In the genomic region with DNA sequence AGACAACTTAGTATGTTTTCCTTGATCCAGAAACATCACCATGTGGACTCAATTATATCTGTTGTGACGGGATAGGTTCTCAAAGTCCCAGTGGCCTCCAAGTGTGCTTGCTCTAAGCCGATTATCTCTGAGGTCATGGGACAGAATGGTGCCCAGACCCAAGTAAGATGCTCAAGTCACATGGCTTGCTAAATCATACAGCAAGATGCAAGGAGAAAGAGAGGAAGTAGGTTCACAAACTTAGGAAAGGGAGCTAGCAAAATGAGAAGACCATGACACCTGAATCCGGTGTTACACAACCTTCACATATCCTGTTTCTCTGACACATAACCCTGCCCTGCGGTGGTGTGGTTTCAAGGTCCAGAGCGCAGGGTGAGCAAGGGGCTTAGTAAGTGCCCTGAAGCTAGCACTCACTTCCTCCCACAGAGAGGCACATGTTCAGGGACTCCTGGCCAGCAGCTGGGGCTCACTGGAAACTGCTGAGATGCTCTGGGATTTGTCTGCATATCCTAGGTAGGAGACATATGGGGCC, we compare ENCODE assay signal across 9 cellular contexts.
DNase-seq lines count a peak whose midpoint lies in the region; ATAC-seq, FAIRE-seq and TF ChIP-seq lines count a peak whose summit lies in the region.
"Had no signal": no experiment of that assay in that cellular context is flagged by ENCODE, and none has a peak within 500 bp of the region (broad histone marks: within the 10 kb centered on the region; RNA-seq: fewer than 3 reads in every experiment).

No MANE protein-coding gene starts in this region.

- H3K4me3 ChIP-seq in GM23338 (no peak overlapping the region), Karpas-422 (ENCODE audit: low read length) (peak overlapping the region; percentile 53), endothelial cell of umbilical vein (replicated peaks in 1 of 3; ENCODE audit: insufficient read depth in 1 of 3, low read depth in 1 of 3, low read length in 3 of 3) (no peak overlapping the region), esophagus muscularis mucosa (no peak overlapping the region)
- H3K4me3 ChIP-seq: thoracic aorta had no signal

- H3K9ac ChIP-seq in Karpas-422 (ENCODE audit: low read length): peak overlapping the region; percentile 67
- no peak overlapping the region for H3K9ac ChIP-seq in endothelial cell of umbilical vein (replicated peaks; ENCODE audit: extremely low read depth, insufficient read depth, low read length)

- H3K4me1 Mint-ChIP-seq in GM23338 (no peaks in the 10 kb centered on the region), type B pancreatic cell (ENCODE audit: unreplicated experiment) (no peaks in the 10 kb centered on the region)

- H3K27me3 Mint-ChIP-seq in GM23338 (ENCODE audit: insufficient read depth, low read depth, poor library complexity) (no peaks in the 10 kb centered on the region), type B pancreatic cell (no peaks in the 10 kb centered on the region)

- TF ChIP-seq CTCF in GM23338 (conservative IDR thresholded peaks at IDR 0.05; ENCODE audit: low read depth in 2 of 2): no peak
- TF ChIP-seq CTCF in endothelial cell of umbilical vein (IDR thresholded peaks at IDR 0.05; ENCODE audit: extremely low read depth in 1 of 2, insufficient read depth in 1 of 2, low read depth in 1 of 2, low read length in 2 of 2): no peak
- no peak for TF ChIP-seq CTCF in esophagus muscularis mucosa (IDR thresholded peaks at IDR 0.05)
- no peak for TF ChIP-seq CTCF in type B pancreatic cell (conservative IDR thresholded peaks at IDR 0.05)

- no peaks in the 10 kb centered on the region for H3K9me1 ChIP-seq in endothelial cell of umbilical vein (replicated peaks; ENCODE audit: control insufficient read depth, extremely low read depth, insufficient read depth, low read length)

- peaks cover 7% of the 10 kb centered on the region; the same call in 1 of the 2 replicates for H3K9me3 ChIP-seq in Karpas-422 (ENCODE audit: low read length)
- no peaks in the 10 kb centered on the region for H3K9me3 ChIP-seq in endothelial cell of umbilical vein (replicated peaks; ENCODE audit: control insufficient read depth, insufficient read depth, low read length)
- peaks cover 0 to 8% (median 5%) of the 10 kb centered on the region in 4 donors for H3K9me3 ChIP-seq in esophagus muscularis mucosa

- H4K20me1 ChIP-seq in GM23338 (replicated peaks; ENCODE audit: insufficient read depth): no peaks in the 10 kb centered on the region
- no peaks in the 10 kb centered on the region for H4K20me1 ChIP-seq in Karpas-422 (ENCODE audit: insufficient read depth, low read depth, low read length)
- no peaks in the 10 kb centered on the region for H4K20me1 ChIP-seq in endothelial cell of umbilical vein (replicated peaks; ENCODE audit: control insufficient read depth, extremely low read depth, insufficient read depth, low read length)

- H3K36me3 Mint-ChIP-seq in GM23338 (ENCODE audit: low read depth): peaks cover under 1% of the 10 kb centered on the region; the same call in 2 of the 3 replicates
- H3K36me3 Mint-ChIP-seq in type B pancreatic cell: no peaks in the 10 kb centered on the region

- no peak overlapping the region for H3K27ac ChIP-seq in GM23338 (ENCODE audit: low read depth)
- H3K27ac ChIP-seq in Karpas-422 (ENCODE audit: low read length): peak overlapping the region; percentile 99
- H3K27ac ChIP-seq in endothelial cell of umbilical vein (ENCODE audit: insufficient read depth, low read depth, low read length): no peak overlapping the region
- H3K27ac ChIP-seq in esophagus muscularis mucosa (replicated peaks in 1 of 4): no peak overlapping the region
- H3K27ac ChIP-seq: thoracic aorta had no signal

- H3K79me2 ChIP-seq in GM23338 (replicated peaks; ENCODE audit: insufficient read depth) (no peaks in the 10 kb centered on the region), Karpas-422 (ENCODE audit: low read length) (no peaks in the 10 kb centered on the region), endothelial cell of umbilical vein (ENCODE audit: control insufficient read depth, insufficient read depth, low read length) (no peaks in the 10 kb centered on the region)

- H3K9me2 ChIP-seq in GM23338 (ENCODE audit: insufficient read depth): no peaks in the 10 kb centered on the region
- H3K9me2 ChIP-seq in Karpas-422 (replicated peaks; ENCODE audit: insufficient read depth, low read length): no peaks in the 10 kb centered on the region

- H3K27me3 ChIP-seq in GM23338 (ENCODE audit: insufficient read depth): no peaks in the 10 kb centered on the region
- H3K27me3 ChIP-seq in Karpas-422 (ENCODE audit: low read length): no peaks in the 10 kb centered on the region
- H3K27me3 ChIP-seq in endothelial cell of umbilical vein (ENCODE audit: control insufficient read depth in 2 of 2, insufficient read depth in 2 of 2, low read length in 2 of 2): no peaks in the 10 kb centered on the region
- no peaks in the 10 kb centered on the region for H3K27me3 ChIP-seq in esophagus muscularis mucosa

- 78% methylated on average over 5 of the region's 5 CpGs for WGBS in esophagus muscularis mucosa

- H3F3A ChIP-seq in GM23338 (replicated peaks; ENCODE audit: low read depth): no peaks in the 10 kb centered on the region

- peak; percentile 8 for FAIRE-seq in endothelial cell of umbilical vein (lab: Jason Lieb, UNC)

- H3K9me3 Mint-ChIP-seq in GM23338: peaks cover 11% of the 10 kb centered on the region; the same call in 2 of the 3 replicates
- no peaks in the 10 kb centered on the region for H3K9me3 Mint-ChIP-seq in type B pancreatic cell

- CTCF ChIA-PET in endothelial cell of umbilical vein (lab: Charles Lee): interaction anchor here (1.0 to 2.0 kb wide), 5 partner anchors 17 to 899 kb away, joined by 4 to 8 read pairs (median 5); no protein-coding TSS in a partner anchor

- BruUV-seq in endothelial cell of umbilical vein (replicated peaks; lab: Mats Ljungman, UMichigan): no TSS peak

- H3K4me2 ChIP-seq in GM23338 (no peak overlapping the region), Karpas-422 (ENCODE audit: low read depth, low read length, poor library complexity, severe bottlenecking) (peak overlapping the region; percentile 67), endothelial cell of umbilical vein (ENCODE audit: insufficient read depth, low read length) (no peak overlapping the region)

- POLR2A ChIA-PET in endothelial cell of umbilical vein (lab: Charles Lee): no interaction called here

- H3K27ac Mint-ChIP-seq in GM23338 (no peak overlapping the region), type B pancreatic cell (no peak overlapping the region)

- dilution Hi-C loops in endothelial cell of umbilical vein (cut with MboI; ENCODE audit: extremely low pct_ligation_motif_present, low sequenced_read_pairs): no loop called here

- no peak for TF ChIP-seq EP300 in esophagus muscularis mucosa (IDR thresholded peaks at IDR 0.05)

- H3K4me1 ChIP-seq in GM23338 (ENCODE audit: insufficient read depth) (no peaks in the 10 kb centered on the region), Karpas-422 (ENCODE audit: low read length) (peaks cover 44% of the 10 kb centered on the region), endothelial cell of umbilical vein (ENCODE audit: control insufficient read depth, extremely low read depth, insufficient read depth, low read length) (peaks cover 28% of the 10 kb centered on the region), esophagus muscularis mucosa (no peaks in the 10 kb centered on the region)

- TF ChIP-seq POLR2A in endothelial cell of umbilical vein (IDR thresholded peaks at IDR 0.05; ENCODE audit: low read depth, low read length) (no peak), esophagus muscularis mucosa (IDR thresholded peaks at IDR 0.05; ENCODE audit: low read depth) (no peak)

- no peak for ATAC-seq in GM23338

- H3K36me3 ChIP-seq in GM23338 (ENCODE audit: insufficient read depth) (no peaks in the 10 kb centered on the region), Karpas-422 (ENCODE audit: insufficient read depth, low read length) (peaks cover 4% of the 10 kb centered on the region; the same call in 1 of the 2 replicates), endothelial cell of umbilical vein (ENCODE audit: control insufficient read depth in 2 of 2, extremely low read depth in 1 of 2, insufficient read depth in 2 of 2, low read length in 2 of 2) (no peaks in the 10 kb centered on the region), esophagus muscularis mucosa (no peaks in the 10 kb centered on the region)
- H3K36me3 ChIP-seq: thoracic aorta had no signal

- no peak overlapping the region for H3K4me3 Mint-ChIP-seq in GM23338
- no peak overlapping the region for H3K4me3 Mint-ChIP-seq in type B pancreatic cell

- DNase-seq in ELF-1 (ENCODE audit: low read depth, low spot score): peak; percentile 28
- DNase-seq in GM23338 (ENCODE audit: low spot score): no peak
- DNase-seq in Karpas-422: peak; percentile 95
- peak; percentile 82 for DNase-seq in endothelial cell of umbilical vein (ENCODE audit: low read depth, low spot score)
- no peak for DNase-seq in esophagus muscularis mucosa (ENCODE audit: extremely low spot score)
- no peak for DNase-seq in activated CD4-positive, alpha-beta T cell treated with anti-CD3 and anti-CD28 coated beads, Interleukin-2, amount 50 U/mL, for 4 hours
- no peak for DNase-seq in type B pancreatic cell (ENCODE audit: extremely low spot score, unreplicated experiment)
- DNase-seq in NCI-H1694 treated with DMSO at 0.1 percent for 48 hours (lab: John Stamatoyannopoulos, UW): no peak

- H2AFZ ChIP-seq in GM23338: peak overlapping the region; percentile 26; the same call in 1 of the 2 replicates
- H2AFZ ChIP-seq in Karpas-422 (ENCODE audit: low read length): peak overlapping the region; percentile 28; the same call in 1 of the 2 replicates
- H2AFZ ChIP-seq in endothelial cell of umbilical vein (ENCODE audit: low read depth, low read length): no peak overlapping the region

- intact Hi-C loops in endothelial cell of umbilical vein (cut with micrococcal nuclease) (no loop called here), esophagus muscularis mucosa (cut with DNase I) (no loop called here)

TF ChIP-seq in endothelial cell of umbilical vein, 7 proteins besides CTCF, POLR2A, EP300 and RAD21:
- TF ChIP-seq, protein P1, sequence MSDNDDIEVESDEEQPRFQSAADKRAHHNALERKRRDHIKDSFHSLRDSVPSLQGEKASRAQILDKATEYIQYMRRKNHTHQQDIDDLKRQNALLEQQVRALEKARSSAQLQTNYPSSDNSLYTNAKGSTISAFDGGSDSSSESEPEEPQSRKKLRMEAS (IDR thresholded peaks at IDR 0.05; ENCODE audit: insufficient read depth, insufficient read length): no peak
- TF ChIP-seq EZH2 (IDR thresholded peaks at IDR 0.05; ENCODE audit: borderline replicate concordance, low read depth, low read length, severe bottlenecking): no peak
- peak; percentile 85 for TF ChIP-seq GATA2 (IDR thresholded peaks at IDR 0.05; ENCODE audit: insufficient read depth, insufficient read length, low read depth, low read length)
- TF ChIP-seq JUN (IDR thresholded peaks at IDR 0.05; ENCODE audit: borderline replicate concordance, insufficient read depth, insufficient read length, low read depth): no peak
- peak; percentile 85 for TF ChIP-seq POLR2AphosphoS5 (IDR thresholded peaks at IDR 0.05; ENCODE audit: insufficient read depth, low read depth, low read length)
- peak; percentile 57 for TF ChIP-seq MYC (IDR thresholded peaks at IDR 0.05; ENCODE audit: low read depth, low read length)
- peak; percentile 92 for TF ChIP-seq FOS (IDR thresholded peaks at IDR 0.05; ENCODE audit: borderline replicate concordance, insufficient read depth, low read length)

Comparison
In these comparisons a context has a peak if more than half of its experiments do, and no peak if none do; other contexts are left out.
1. DNase-seq: peak in ELF-1 (single experiment), Karpas-422 (single experiment) and endothelial cell of umbilical vein (single experiment); none in GM23338 (single experiment), esophagus muscularis mucosa (single experiment), activated CD4-positive, alpha-beta T cell treated with anti-CD3 and anti-CD28 coated beads, Interleukin-2, amount 50 U/mL, for 4 hours (0 of 2), type B pancreatic cell (single experiment) and NCI-H1694 treated with DMSO at 0.1 percent for 48 hours (single experiment).